20 cellular contexts compared by ENCODE assay signal in the genomic region with DNA sequence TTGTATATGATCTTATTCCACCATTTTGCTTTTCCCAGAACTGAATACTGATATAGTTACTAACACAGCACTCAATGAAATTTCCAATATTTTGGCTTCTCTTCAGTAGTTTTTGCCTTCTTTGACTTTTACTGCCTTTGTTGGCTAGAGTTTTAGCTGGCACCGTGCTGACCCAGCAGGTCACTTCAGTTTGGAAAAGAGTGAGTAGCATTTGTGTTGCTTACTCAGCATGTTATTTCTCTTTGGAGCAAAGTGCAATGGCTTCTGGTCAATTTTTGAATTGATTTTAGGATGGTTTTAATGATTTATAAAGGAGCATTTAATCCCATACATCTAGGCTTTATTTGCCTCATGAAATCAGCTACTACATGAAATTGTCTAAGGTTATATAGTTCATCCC.
DNase-seq lines count a peak whose midpoint lies in the region; ATAC-seq, FAIRE-seq and TF ChIP-seq lines count a peak whose summit lies in the region.
"Had no signal": no experiment of that assay in that cellular context is flagged by ENCODE, and none has a peak within 500 bp of the region (broad histone marks: within the 10 kb centered on the region; RNA-seq: fewer than 3 reads in every experiment).

No MANE protein-coding gene starts in this region.

- in situ Hi-C loops in HepG2 (cut with HindIII; ENCODE audit: extremely low pct_ligation_motif_present, low pct_unique_long_range_greater_than_20kb) = no loop called here

- ATAC-seq in HepG2 = no peak
- ATAC-seq in HG02981 (IDR thresholded peaks at IDR 0.05; ENCODE audit: unreplicated experiment) = no peak

- H3K4me3 Mint-ChIP-seq in neural progenitor cell = no peak overlapping the region
- H3K4me3 Mint-ChIP-seq: CD4-positive, alpha-beta memory T cell had no signal

- no peak overlapping the region for H3K27ac ChIP-seq in HepG2 (ENCODE audit: extremely low read length, insufficient read depth, low read length)
- H3K27ac ChIP-seq in neural progenitor cell = no peak overlapping the region
- H3K27ac ChIP-seq in osteoblast (ENCODE audit: low read depth, low read length) = peak overlapping the region; percentile 5
- H3K27ac ChIP-seq: GM23248 had no signal

- POLR2A ChIA-PET in HepG2 (lab: Yijun Ruan, JAX) = no interaction called here

- H3K4me1 ChIP-seq in HepG2 (ENCODE audit: insufficient read depth, low read length) (no peaks in the 10 kb centered on the region), neural progenitor cell (peaks cover 8% of the 10 kb centered on the region), osteoblast (ENCODE audit: insufficient read depth, low read length) (peaks cover 2% of the 10 kb centered on the region)

- H3K79me2 ChIP-seq in HepG2 (ENCODE audit: insufficient read depth, low read length) (no peaks in the 10 kb centered on the region), neural progenitor cell (ENCODE audit: low read depth) (no peaks in the 10 kb centered on the region), osteoblast (ENCODE audit: insufficient read depth, low read length) (no peaks in the 10 kb centered on the region)

- BruUV-seq in HepG2 (replicated peaks; lab: Mats Ljungman, UMichigan) = no TSS peak

- H3F3A ChIP-seq in neural progenitor cell (ENCODE audit: low read depth) = no peaks in the 10 kb centered on the region

- H3K27me3 ChIP-seq in HepG2 (ENCODE audit: control insufficient read depth in 1 of 2, insufficient read depth in 2 of 2, low read length in 2 of 2) (no peaks in the 10 kb centered on the region; a peak in 1 of 5 replicates), neural progenitor cell (no peaks in the 10 kb centered on the region), osteoblast (ENCODE audit: insufficient read depth, low read length) (no peaks in the 10 kb centered on the region)

- H3K36me3 Mint-ChIP-seq in neural progenitor cell = no peaks in the 10 kb centered on the region
- H3K36me3 Mint-ChIP-seq: CD4-positive, alpha-beta memory T cell had no signal

- no peaks in the 10 kb centered on the region for H3K4me1 Mint-ChIP-seq in neural progenitor cell
- H3K4me1 Mint-ChIP-seq: CD4-positive, alpha-beta memory T cell had no signal

- H3K4me3 ChIP-seq in HepG2 (replicated peaks in 1 of 3; ENCODE audit: insufficient read depth in 1 of 3, low read depth in 2 of 3, low read length in 3 of 3) = no peak overlapping the region
- H3K4me3 ChIP-seq in neural progenitor cell = no peak overlapping the region
- H3K4me3 ChIP-seq in osteoblast (ENCODE audit: insufficient read depth, low read length) = no peak overlapping the region
- H3K4me3 ChIP-seq: GM23248 had no signal

- H3K36me3 ChIP-seq in HepG2 (replicated peaks in 1 of 2; ENCODE audit: control insufficient read depth in 1 of 2, insufficient read depth in 2 of 2, low read length in 2 of 2) (no peaks in the 10 kb centered on the region), neural progenitor cell (no peaks in the 10 kb centered on the region), osteoblast (ENCODE audit: insufficient read depth, low read length) (no peaks in the 10 kb centered on the region)

- no peak overlapping the region for H3K9ac ChIP-seq in HepG2 (ENCODE audit: insufficient read depth, low read depth, low read length)
- H3K9ac ChIP-seq in neural progenitor cell = no peak overlapping the region
- H3K9ac ChIP-seq: GM23248 had no signal

- DNase-seq in HTR-8/SVneo (ENCODE audit: insufficient read length, low spot score) (no peak), HepG2 (ENCODE audit: low spot score) (no peak), neural progenitor cell (ENCODE audit: low spot score) (no peak), osteoblast (ENCODE audit: insufficient read length, low spot score, missing footprints) (no peak), NCI-H510A (lab: John Stamatoyannopoulos, UW) (no peak), pons (ENCODE audit: low spot score) (no peak)
- DNase-seq in stimulated activated CD4-positive, alpha-beta T cell treated with anti-CD3 and anti-CD28 coated beads, Interleukin-12 subunit alpha, Interleukin-12 subunit beta, amount 100 ng/mL, for 4 hours = no peak
- DNase-seq: 8988T; C1 segment of cervical spinal cord; Calu3; CD4-positive, alpha-beta memory T cell; COR-L47; DMS53; DMS79 treated with DMSO at 0.1 percent for 48 hours; GM23248; H7; HCEC 1CT had no signal

- CTCF ChIA-PET in HepG2 (lab: Yijun Ruan, JAX; ENCODE audit: low intra/inter-chr PET ratio, low total read pairs) = no interaction called here

- H2AFZ ChIP-seq in HepG2 (ENCODE audit: low read length) = no peak overlapping the region
- H2AFZ ChIP-seq in neural progenitor cell (replicated peaks) = peak overlapping the region; percentile 80
- no peak overlapping the region for H2AFZ ChIP-seq in osteoblast (ENCODE audit: low read length)
- H2AFZ ChIP-seq: GM23248 had no signal

- WGBS in HepG2 (ENCODE audit: low lambda C conversion rate) = 27% methylated on average over 1 of the region's 1 CpG

- H3K9me3 ChIP-seq in HepG2 (ENCODE audit: low read length) = no peaks in the 10 kb centered on the region
- no peaks in the 10 kb centered on the region for H3K9me3 ChIP-seq in neural progenitor cell (ENCODE audit: low read depth)
- H3K9me3 ChIP-seq in osteoblast (ENCODE audit: low read depth, low read length) = no peaks in the 10 kb centered on the region

- H4K20me1 ChIP-seq in HepG2 (ENCODE audit: insufficient read depth, low read length) (no peaks in the 10 kb centered on the region), neural progenitor cell (ENCODE audit: low read depth) (no peaks in the 10 kb centered on the region), osteoblast (ENCODE audit: insufficient read depth, low read length) (no peaks in the 10 kb centered on the region)

- no peak for TF ChIP-seq POLR2A in HepG2 (IDR thresholded peaks at IDR 0.05; ENCODE audit: insufficient read depth in 1 of 2, low read depth in 2 of 2, low read length in 2 of 2)

- intact Hi-C loops in HepG2 (cut with micrococcal nuclease; ENCODE audit: unreplicated experiment) = no loop called here

- no peaks in the 10 kb centered on the region for H3K9me3 Mint-ChIP-seq in neural progenitor cell
- H3K9me3 Mint-ChIP-seq: CD4-positive, alpha-beta memory T cell had no signal

- H3K27ac Mint-ChIP-seq in neural progenitor cell = no peak overlapping the region
- H3K27ac Mint-ChIP-seq: CD4-positive, alpha-beta memory T cell had no signal

- TF ChIP-seq RAD21 in HepG2 (CRISPR knock-in tag; IDR thresholded peaks at IDR 0.05) = no peak

- H3K4me2 ChIP-seq in HepG2 (ENCODE audit: low read depth, low read length) (no peak overlapping the region), neural progenitor cell (no peak overlapping the region), osteoblast (ENCODE audit: insufficient read depth, low read length) (no peak overlapping the region)

- H3K27me3 Mint-ChIP-seq in neural progenitor cell (ENCODE audit: insufficient read depth, low read depth) = peaks cover 4% of the 10 kb centered on the region

- TF ChIP-seq EP300 in HepG2 (IDR thresholded peaks at IDR 0.05; ENCODE audit: low read depth in 2 of 2, low read length in 2 of 2) (no peak), HepG2 (CRISPR knock-in tag; IDR thresholded peaks at IDR 0.05; ENCODE audit: borderline replicate concordance) (no peak)

- peak; percentile 54 for FAIRE-seq in HTR-8/SVneo (lab: Jason Lieb, UNC)
- FAIRE-seq in HepG2 (lab: Jason Lieb, UNC) = no peak
- FAIRE-seq: GM12892, H1 had no signal

- no peak for TF ChIP-seq CTCF in HepG2 (CRISPR knock-in tag; IDR thresholded peaks at IDR 0.05)
- no peak for TF ChIP-seq CTCF in neural progenitor cell (IDR thresholded peaks at IDR 0.05)
- no peak for TF ChIP-seq CTCF in osteoblast (IDR thresholded peaks at IDR 0.05; ENCODE audit: extremely low read depth, low read depth, low read length)

TF ChIP-seq in HepG2, 621 proteins besides CTCF, POLR2A, EP300 and RAD21:
- TF ChIP-seq MBD4 (IDR thresholded peaks at IDR 0.05; ENCODE audit: borderline replicate concordance, low read length) = no peak
- TF ChIP-seq MAFK (conservative IDR thresholded peaks at IDR 0.05 in 1 of 2, IDR thresholded peaks at IDR 0.05 in 1 of 2; ENCODE audit: low read length in 2 of 2) = peak; percentile 28 to 61; a peak in 2 of 4 replicates
- no peak for TF ChIP-seq GABPB1 (CRISPR knock-in tag; IDR thresholded peaks at IDR 0.05)
- TF ChIP-seq MAFF (IDR thresholded peaks at IDR 0.05; ENCODE audit: low read depth, low read length) = peak; percentile 40; the same call in 1 of the 2 replicates
